2 cellular contexts compared by ENCODE assay signal in genomic region chr12:19739195-19739776, GRCh38.
TF ChIP-seq lines count a peak whose summit lies in the region.

No MANE protein-coding gene starts in this region.

TF ChIP-seq in IMR-90, 13 proteins besides CTCF, POLR2A, EP300 and RAD21:
- TF ChIP-seq SMC3 (IDR thresholded peaks at IDR 0.05; ENCODE audit: low read depth, low read length) (peak; percentile 78), MAZ (IDR thresholded peaks at IDR 0.05; ENCODE audit: borderline replicate concordance, low read depth, low read length) (no peak)

TF ChIP-seq in H1, 55 proteins besides CTCF, POLR2A, EP300 and RAD21:
- TF ChIP-seq CBX8 (IDR thresholded peaks at IDR 0.05; ENCODE audit: borderline replicate concordance, low read depth, low read length) (no peak), GTF2F1 (IDR thresholded peaks at IDR 0.05; ENCODE audit: borderline replicate concordance, low read depth, low read length) (no peak), TAF7 (optimal IDR thresholded peaks at IDR 0.05; ENCODE audit: borderline replicate concordance, low read depth, low read length) (no peak), E2F6 (IDR thresholded peaks at IDR 0.05) (no peak), SUZ12 (IDR thresholded peaks at IDR 0.05; ENCODE audit: low read length) (no peak), CBX5 (IDR thresholded peaks at IDR 0.05; ENCODE audit: low read depth, low read length) (no peak), POLR2AphosphoS5 (IDR thresholded peaks at IDR 0.05; ENCODE audit: low read depth, low read length) (no peak), ZNF274 (IDR thresholded peaks at IDR 0.05; ENCODE audit: borderline replicate concordance, extremely low read depth, low read length) (no peak), TEAD4 (IDR thresholded peaks at IDR 0.05; ENCODE audit: low read depth, low read length) (no peak), KDM4A (IDR thresholded peaks at IDR 0.05; ENCODE audit: low read depth, low read length, severe bottlenecking) (no peak), CTBP2 (IDR thresholded peaks at IDR 0.05; ENCODE audit: borderline replicate concordance, insufficient read depth, insufficient read length, low read length) (no peak)
- TF ChIP-seq, protein P1, sequence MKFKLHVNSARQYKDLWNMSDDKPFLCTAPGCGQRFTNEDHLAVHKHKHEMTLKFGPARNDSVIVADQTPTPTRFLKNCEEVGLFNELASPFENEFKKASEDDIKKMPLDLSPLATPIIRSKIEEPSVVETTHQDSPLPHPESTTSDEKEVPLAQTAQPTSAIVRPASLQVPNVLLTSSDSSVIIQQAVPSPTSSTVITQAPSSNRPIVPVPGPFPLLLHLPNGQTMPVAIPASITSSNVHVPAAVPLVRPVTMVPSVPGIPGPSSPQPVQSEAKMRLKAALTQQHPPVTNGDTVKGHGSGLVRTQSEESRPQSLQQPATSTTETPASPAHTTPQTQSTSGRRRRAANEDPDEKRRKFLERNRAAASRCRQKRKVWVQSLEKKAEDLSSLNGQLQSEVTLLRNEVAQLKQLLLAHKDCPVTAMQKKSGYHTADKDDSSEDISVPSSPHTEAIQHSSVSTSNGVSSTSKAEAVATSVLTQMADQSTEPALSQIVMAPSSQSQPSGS (IDR thresholded peaks at IDR 0.05; ENCODE audit: low read length) = no peak
- TF ChIP-seq, protein P2, sequence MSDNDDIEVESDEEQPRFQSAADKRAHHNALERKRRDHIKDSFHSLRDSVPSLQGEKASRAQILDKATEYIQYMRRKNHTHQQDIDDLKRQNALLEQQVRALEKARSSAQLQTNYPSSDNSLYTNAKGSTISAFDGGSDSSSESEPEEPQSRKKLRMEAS (IDR thresholded peaks at IDR 0.05) = no peak
